ENCODE assay signal across 22 cellular contexts in the genomic region with DNA sequence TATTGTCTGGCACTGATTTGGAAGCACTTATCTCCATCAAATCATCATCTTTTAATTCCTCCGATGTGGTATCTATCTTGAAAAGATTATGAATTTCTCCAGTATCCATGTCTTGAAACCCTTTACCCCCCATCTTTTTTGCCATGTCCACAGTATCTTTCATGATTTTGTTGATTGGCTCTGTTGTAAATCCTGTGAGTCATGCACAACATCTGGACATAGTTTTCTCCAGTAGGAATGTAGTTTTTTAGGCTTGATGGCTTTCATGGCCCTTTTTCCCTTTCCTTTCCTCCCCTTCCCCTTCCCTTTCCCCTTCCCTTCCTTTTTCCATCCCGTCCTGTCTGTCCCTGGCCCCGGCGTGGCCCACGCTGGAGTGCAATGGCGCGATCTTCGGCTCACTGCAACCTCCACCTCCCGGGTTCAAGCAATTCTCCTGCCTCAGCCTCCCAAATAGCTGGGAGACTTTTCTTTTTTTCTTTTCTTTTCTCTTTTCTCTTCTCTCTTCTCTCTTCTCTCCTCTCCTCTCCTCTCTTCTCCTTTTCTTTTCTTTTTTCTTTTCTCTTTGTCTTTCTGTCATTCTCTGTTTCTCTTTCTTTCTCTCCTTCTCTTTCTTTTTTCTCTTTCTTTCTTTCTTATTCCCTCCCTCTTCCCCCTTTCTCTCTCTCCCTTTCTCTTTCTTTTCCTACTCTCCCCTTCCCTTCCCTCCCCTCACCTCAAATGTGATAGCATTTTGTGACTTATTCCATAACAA.
"Had no signal": no experiment of that assay in that cellular context is flagged by ENCODE, and none has a peak within 500 bp of the region (broad histone marks: within the 10 kb centered on the region; RNA-seq: fewer than 3 reads in every experiment).

No MANE protein-coding gene starts in this region.

- H3K4me3 Mint-ChIP-seq: activated naive CD8-positive, alpha-beta T cell treated with anti-CD3 and anti-CD28 coated beads, Interleukin-2, amount 10 ng/mL, durations not matched to agents 7 days and 5 days; activated T-cell treated with anti-CD3 and anti-CD28 coated beads, Interleukin-2, amount 50 U/mL, for 4 hours; natural killer cell; stimulated activated naive B cell treated with anti-CD40 and anti-IgM and Interleukin-4, amounts not matched to agents 10 μg/mL and 1 μg/mL and 100 μg/mL, for 72 hours; type B pancreatic cell had no signal

- ATAC-seq: activated T-cell treated with anti-CD3 and anti-CD28 coated beads, Interleukin-2, amount 50 U/mL, for 4 hours; body of pancreas; gastroesophageal sphincter; left cardiac atrium; natural killer cell; sciatic nerve; stimulated activated naive B cell treated with anti-CD40 and anti-IgM and Interleukin-4, amounts not matched to agents 10 μg/mL and 1 μg/mL and 100 μg/mL, for 72 hours had no signal

- H3K36me3 Mint-ChIP-seq: activated naive CD8-positive, alpha-beta T cell treated with anti-CD3 and anti-CD28 coated beads, Interleukin-2, amount 10 ng/mL, durations not matched to agents 7 days and 5 days; natural killer cell; type B pancreatic cell had no signal

- DNase-seq: activated CD4-positive, alpha-beta T cell treated with anti-CD3 and anti-CD28 coated beads for 1 hour; activated CD4-positive, alpha-beta T cell treated with anti-CD3 and anti-CD28 coated beads, Interleukin-2, amount 50 U/mL, for 1 hour; activated CD8-positive, alpha-beta memory T cell treated with anti-CD3 and anti-CD28 coated beads, Interleukin-2, amount 50 U/mL, for 48 hours; activated naive CD4-positive, alpha-beta T cell treated with Interleukin-2 at 50 U/mL for 16 hours; activated naive CD8-positive, alpha-beta T cell treated with anti-CD3 and anti-CD28 coated beads, Interleukin-2, amount 10 ng/mL, durations not matched to agents 7 days and 5 days; activated T-cell treated with anti-CD3 and anti-CD28 coated beads, Interleukin-2, amount 50 U/mL, for 4 hours; anterior cingulate cortex; body of pancreas; cortex of kidney; head of caudate nucleus; islet precursor cell; left cardiac atrium; midbrain; natural killer cell; small intestine; stimulated activated CD4-positive, alpha-beta T cell treated with anti-CD3 and anti-CD28 coated beads, Interleukin-15, amount 100 ng/mL, for 24 hours; stimulated activated naive B cell treated with anti-CD40 and anti-IgM and Interleukin-4, amounts not matched to agents 10 μg/mL and 1 μg/mL and 100 μg/mL, for 72 hours; testis; WERI-Rb-1 had no signal

- H3K4me1 Mint-ChIP-seq: activated naive CD8-positive, alpha-beta T cell treated with anti-CD3 and anti-CD28 coated beads, Interleukin-2, amount 10 ng/mL, durations not matched to agents 7 days and 5 days; natural killer cell; stimulated activated naive B cell treated with anti-CD40 and anti-IgM and Interleukin-4, amounts not matched to agents 10 μg/mL and 1 μg/mL and 100 μg/mL, for 72 hours had no signal

- H3K27ac Mint-ChIP-seq: activated naive CD8-positive, alpha-beta T cell treated with anti-CD3 and anti-CD28 coated beads, Interleukin-2, amount 10 ng/mL, durations not matched to agents 7 days and 5 days; natural killer cell; stimulated activated naive B cell treated with anti-CD40 and anti-IgM and Interleukin-4, amounts not matched to agents 10 μg/mL and 1 μg/mL and 100 μg/mL, for 72 hours; type B pancreatic cell had no signal
